In genomic region chr12:34288963-34289345, GRCh38 we compare ENCODE assay signal across 23 cellular contexts.
A peak's percentile ranks its signal among the peaks of the same experiment; 100 is the strongest.
DNase-seq lines count a peak whose midpoint lies in the region; ATAC-seq and TF ChIP-seq lines count a peak whose summit lies in the region.
"Had no signal": no experiment of that assay in that cellular context is flagged by ENCODE, and none has a peak within 500 bp of the region (broad histone marks: within the 10 kb centered on the region; RNA-seq: fewer than 3 reads in every experiment).

No MANE protein-coding gene starts in this region.

- H3K36me3 Mint-ChIP-seq in osteocyte (ENCODE audit: unreplicated experiment): no peaks in the 10 kb centered on the region

- H3K4me1 Mint-ChIP-seq in osteocyte (ENCODE audit: unreplicated experiment): no peaks in the 10 kb centered on the region
- H3K4me1 Mint-ChIP-seq: GM23338 had no signal

- no peak overlapping the region for H3K27ac Mint-ChIP-seq in osteocyte (ENCODE audit: unreplicated experiment)
- H3K27ac Mint-ChIP-seq: CD4-positive, alpha-beta T cell; GM23338; HFFc6 had no signal

- 75% methylated on average over 12 of the region's 12 CpGs for WGBS in hepatocyte (ENCODE audit: low lambda C conversion rate, missing lambda C conversion rate)

- no peak overlapping the region for H3K4me2 ChIP-seq in hepatocyte
- H3K4me2 ChIP-seq: BLaER1 treated with 17β-estradiol and CSF1 and Interleukin-3, amounts not matched to agents 10 nM and 100 nM; GM23338 had no signal

- no peak overlapping the region for H2AFZ ChIP-seq in hepatocyte
- H2AFZ ChIP-seq: GM23338 had no signal

- no peaks in the 10 kb centered on the region for H3K9me2 ChIP-seq in hepatocyte (replicated peaks; ENCODE audit: insufficient read depth)

- DNase-seq in left ventricle myocardium superior: peak; percentile 7
- DNase-seq in Right ventricle myocardium superior: no peak
- DNase-seq in hepatocyte (ENCODE audit: low spot score): peak; percentile 0
- DNase-seq in osteocyte (ENCODE audit: extremely low spot score, unreplicated experiment): peak; percentile 81
- DNase-seq in activated T-cell treated with anti-CD3 and anti-CD28 coated beads for 4 hours: no peak
- no peak for DNase-seq in GM20000 (ENCODE audit: low spot score)
- DNase-seq: AML-193, HFFc6, KG1, MG63, NCI-H1048, NCI-H1417, NCI-H1694, NCI-H2029 treated with DMSO at 0.1 percent for 48 hours, NCI-H446 treated with DMSO at 0.1 percent for 48 hours, NCI-H526 treated with DMSO at 0.1 percent for 48 hours, PC-9, SHP77 had no signal

- TF ChIP-seq CTCF in hepatocyte (IDR thresholded peaks at IDR 0.05; ENCODE audit: poor library complexity) (no peak), osteocyte (IDR thresholded peaks at IDR 0.05) (no peak), GM20000 (IDR thresholded peaks at IDR 0.05; ENCODE audit: extremely low read depth, missing control alignments) (no peak)

- H3K36me3 ChIP-seq in hepatocyte (replicated peaks; ENCODE audit: insufficient read depth, low read depth): no peaks in the 10 kb centered on the region
- H3K36me3 ChIP-seq: BLaER1 treated with 17β-estradiol and CSF1 and Interleukin-3, amounts not matched to agents 10 nM and 100 nM; HAP-1; MG63 had no signal

- no peak overlapping the region for H3K4me3 ChIP-seq in hepatocyte
- H3K4me3 ChIP-seq: BLaER1 treated with 17β-estradiol and CSF1 and Interleukin-3, amounts not matched to agents 10 nM and 100 nM; GM23338; HAP-1; MG63 had no signal

- H3K27me3 ChIP-seq in hepatocyte: no peaks in the 10 kb centered on the region
- H3K27me3 ChIP-seq: BLaER1 treated with 17β-estradiol and CSF1 and Interleukin-3, amounts not matched to agents 10 nM and 100 nM; MG63 had no signal

- H3K9me3 ChIP-seq in hepatocyte (ENCODE audit: low read depth): peaks cover 6% of the 10 kb centered on the region
- H3K9me3 ChIP-seq: HAP-1 had no signal

- H3K27ac ChIP-seq in hepatocyte: no peak overlapping the region
- H3K27ac ChIP-seq: BLaER1 treated with 17β-estradiol and CSF1 and Interleukin-3, amounts not matched to agents 10 nM and 100 nM; PC-9 had no signal

- H3K9me3 Mint-ChIP-seq in osteocyte (ENCODE audit: unreplicated experiment): peaks cover 44% of the 10 kb centered on the region

- intact Hi-C loops in left ventricle myocardium superior (cut with micrococcal nuclease) (no loop called here), Right ventricle myocardium superior (cut with DNase I) (no loop called here)

- no peaks in the 10 kb centered on the region for H3K79me2 ChIP-seq in hepatocyte

- no peaks in the 10 kb centered on the region for H4K20me1 ChIP-seq in hepatocyte (ENCODE audit: insufficient read depth, poor library complexity, severe bottlenecking)
- H4K20me1 ChIP-seq: BLaER1 treated with 17β-estradiol and CSF1 and Interleukin-3, amounts not matched to agents 10 nM and 100 nM had no signal

- H3K4me1 ChIP-seq in hepatocyte (ENCODE audit: insufficient read depth): no peaks in the 10 kb centered on the region
- H3K4me1 ChIP-seq: BLaER1 treated with 17β-estradiol and CSF1 and Interleukin-3, amounts not matched to agents 10 nM and 100 nM; HAP-1 had no signal

- H3K4me3 Mint-ChIP-seq in osteocyte (ENCODE audit: unreplicated experiment): no peak overlapping the region
- H3K4me3 Mint-ChIP-seq: CD4-positive, alpha-beta T cell; GM23338; HFFc6 had no signal

- H3K27me3 Mint-ChIP-seq in osteocyte (ENCODE audit: unreplicated experiment): no peaks in the 10 kb centered on the region
- H3K27me3 Mint-ChIP-seq: CD4-positive, alpha-beta T cell had no signal

- no peak for ATAC-seq in left ventricle myocardium superior
- ATAC-seq in Right ventricle myocardium superior (ENCODE audit: poor library complexity): no peak
- ATAC-seq in HG03095 (IDR thresholded peaks at IDR 0.05; ENCODE audit: unreplicated experiment): no peak
- ATAC-seq: GM23338 had no signal

Comparison
In these comparisons a context has a peak if more than half of its experiments do, and no peak if none do; other contexts are left out.
1. DNase-seq: peak in left ventricle myocardium superior (single experiment), hepatocyte (single experiment) and osteocyte (single experiment); none in Right ventricle myocardium superior (single experiment), activated T-cell treated with anti-CD3 and anti-CD28 coated beads for 4 hours (single experiment) and GM20000 (single experiment).